9 cellular contexts compared by ENCODE assay signal in genomic region chr7:142459557-142459963, GRCh38.
DNase-seq lines count a peak whose midpoint lies in the region; ATAC-seq and TF ChIP-seq lines count a peak whose summit lies in the region.
"Had no signal": no experiment of that assay in that cellular context is flagged by ENCODE, and none has a peak within 500 bp of the region (broad histone marks: within the 10 kb centered on the region; RNA-seq: fewer than 3 reads in every experiment).

No MANE protein-coding gene starts in this region.

- no peaks in the 10 kb centered on the region for H3K9me3 Mint-ChIP-seq in brain
- H3K9me3 Mint-ChIP-seq: stimulated activated naive CD8-positive, alpha-beta T cell treated with anti-CD3 and anti-CD28 coated beads, Interleukin-15, Interleukin-2, amounts not matched to agents 100 ng/mL and 50 ng/mL, for 24 hours had no signal

- peaks cover 4% of the 10 kb centered on the region for H3K27me3 Mint-ChIP-seq in brain
- H3K27me3 Mint-ChIP-seq: stimulated activated naive CD8-positive, alpha-beta T cell treated with anti-CD3 and anti-CD28 coated beads, Interleukin-15, Interleukin-2, amounts not matched to agents 100 ng/mL and 50 ng/mL, for 24 hours had no signal

- TF ChIP-seq CTCF in brain (conservative IDR thresholded peaks at IDR 0.05) (peak; percentile 69 to 80), kidney epithelial cell (IDR thresholded peaks at IDR 0.05; ENCODE audit: insufficient read depth, low read length, poor library complexity, severe bottlenecking) (peak; percentile 69)

- H3K27ac Mint-ChIP-seq in brain, result no peak overlapping the region
- H3K27ac Mint-ChIP-seq: stimulated activated naive CD8-positive, alpha-beta T cell treated with anti-CD3 and anti-CD28 coated beads, Interleukin-15, Interleukin-2, amounts not matched to agents 100 ng/mL and 50 ng/mL, for 24 hours had no signal

- H3K4me1 Mint-ChIP-seq in brain, result no peaks in the 10 kb centered on the region

- H3K4me3 Mint-ChIP-seq in brain, result no peak overlapping the region
- H3K4me3 Mint-ChIP-seq: stimulated activated naive CD8-positive, alpha-beta T cell treated with anti-CD3 and anti-CD28 coated beads, Interleukin-15, Interleukin-2, amounts not matched to agents 100 ng/mL and 50 ng/mL, for 24 hours had no signal

- DNase-seq in DMS 273 (lab: John Stamatoyannopoulos, UW; ENCODE audit: unreplicated experiment) (peak; percentile 47), DMS 273 treated with DMSO at 0.1 percent for 48 hours (lab: John Stamatoyannopoulos, UW) (no peak), NCI-H82 (lab: John Stamatoyannopoulos, UW) (peak; percentile 76), kidney epithelial cell (ENCODE audit: low read depth) (no peak), superior temporal gyrus (ENCODE audit: extremely low spot score) (peak; percentile 86)

- no peak overlapping the region for H3K4me3 ChIP-seq in kidney epithelial cell (ENCODE audit: low read depth, low read length)

- peaks cover 2% of the 10 kb centered on the region for H3K27me3 ChIP-seq in kidney epithelial cell (ENCODE audit: control insufficient read depth, insufficient read depth, low read length)

- no peaks in the 10 kb centered on the region for H3K36me3 Mint-ChIP-seq in brain

- no peaks in the 10 kb centered on the region for H3K36me3 ChIP-seq in kidney epithelial cell (ENCODE audit: control insufficient read depth, insufficient read depth, low read length)

- peak; percentile 65 for ATAC-seq in GM19324 (IDR thresholded peaks at IDR 0.05; ENCODE audit: low FRiP score, unreplicated experiment)
- ATAC-seq in HG03175 (IDR thresholded peaks at IDR 0.05; ENCODE audit: unreplicated experiment), result peak; percentile 83

Comparison
In these comparisons a context has a peak if more than half of its experiments do, and no peak if none do; other contexts are left out.
1. DNase-seq: peak in DMS 273 (single experiment), NCI-H82 (single experiment) and superior temporal gyrus (single experiment); none in DMS 273 treated with DMSO at 0.1 percent for 48 hours (single experiment) and kidney epithelial cell (single experiment).